In the genomic region with DNA sequence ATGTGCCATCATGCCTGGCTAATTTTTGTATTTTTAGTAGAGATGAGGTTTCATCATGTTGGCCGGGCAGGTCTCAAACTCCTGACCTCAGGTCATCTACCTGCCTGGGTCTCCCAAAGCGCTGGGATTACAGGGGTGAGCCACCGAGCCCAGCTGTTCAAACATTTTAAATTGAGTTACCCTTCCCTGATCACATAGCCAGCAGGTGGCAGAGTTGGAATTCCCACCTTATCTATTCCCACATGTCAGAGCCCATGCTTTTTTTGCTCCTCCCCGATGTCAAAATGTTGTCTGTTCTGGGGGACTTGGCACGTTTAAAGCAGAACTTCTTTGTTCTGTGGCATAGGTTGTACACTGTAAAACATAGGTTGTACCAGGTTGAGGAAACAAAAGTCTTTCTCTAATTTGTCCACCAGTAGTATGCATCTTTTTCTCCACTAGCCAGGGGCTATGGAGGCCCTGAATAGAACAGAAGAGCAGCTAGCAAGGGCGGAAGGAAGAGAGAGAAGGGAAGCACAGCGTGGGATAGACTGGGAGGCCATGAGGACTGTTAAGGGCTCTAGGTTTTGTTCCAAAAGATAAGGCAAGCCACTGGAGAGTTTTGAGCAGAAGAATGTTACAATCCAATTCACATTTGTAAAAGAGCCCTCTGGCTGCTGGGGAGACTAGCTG, we compare ENCODE assay signal across 14 cellular contexts. TPM values are rescaled to one million over a fixed set of nuclear protein-coding genes. Genes with fewer than 3 reads are reported as not detected.
A peak's percentile ranks its signal among the peaks of the same experiment; 100 is the strongest.
DNase-seq lines count a peak whose midpoint lies in the region; ATAC-seq, FAIRE-seq and TF ChIP-seq lines count a peak whose summit lies in the region.
"Had no signal": no experiment of that assay in that cellular context is flagged by ENCODE, and none has a peak within 500 bp of the region (broad histone marks: within the 10 kb centered on the region; RNA-seq: fewer than 3 reads in every experiment).

No MANE protein-coding gene starts in this region.

- H3K27me3 Mint-ChIP-seq in activated T-helper 17 cell treated with anti-CD3 and anti-CD28 coated beads, Interleukin-2, amount 50 U/mL, for 72 hours, result peaks cover 21% of the 10 kb centered on the region

- H3K27ac Mint-ChIP-seq in activated T-helper 17 cell treated with anti-CD3 and anti-CD28 coated beads, Interleukin-2, amount 50 U/mL, for 72 hours, result no peak overlapping the region
- H3K27ac Mint-ChIP-seq: activated naive CD4-positive, alpha-beta T cell treated with anti-CD3 and anti-CD28 coated beads, Interleukin-2, amount 50 U/mL, for 24 hours; CD8-positive, alpha-beta T cell had no signal

- H3K9ac ChIP-seq in mammary epithelial cell (ENCODE audit: insufficient read depth, low read length) (no peak overlapping the region), kidney (ENCODE audit: low read length in 2 of 2) (no peak overlapping the region)

- H3K4me1 ChIP-seq in mammary epithelial cell (ENCODE audit: insufficient read depth, low read length) (no peaks in the 10 kb centered on the region), kidney (ENCODE audit: control insufficient read depth in 1 of 2, insufficient read depth in 1 of 2, low read depth in 1 of 2, low read length in 2 of 2) (peaks cover 4 to 6% of the 10 kb centered on the region in 2 donors)

- H3K4me2 ChIP-seq in mammary epithelial cell (ENCODE audit: insufficient read depth, low read depth, low read length), result no peak overlapping the region

- no peaks in the 10 kb centered on the region for H3K4me1 Mint-ChIP-seq in activated T-helper 17 cell treated with anti-CD3 and anti-CD28 coated beads, Interleukin-2, amount 50 U/mL, for 72 hours
- H3K4me1 Mint-ChIP-seq: activated naive CD4-positive, alpha-beta T cell treated with anti-CD3 and anti-CD28 coated beads, Interleukin-2, amount 50 U/mL, for 24 hours; naive B cell had no signal

- dilution Hi-C loops in mammary epithelial cell (cut with HindIII; ENCODE audit: low sequenced_read_pairs), result no loop called here

- H3K9me3 Mint-ChIP-seq in activated T-helper 17 cell treated with anti-CD3 and anti-CD28 coated beads, Interleukin-2, amount 50 U/mL, for 72 hours, result peaks cover 5% of the 10 kb centered on the region
- H3K9me3 Mint-ChIP-seq: activated naive CD4-positive, alpha-beta T cell treated with anti-CD3 and anti-CD28 coated beads, Interleukin-2, amount 50 U/mL, for 24 hours had no signal

- peak; percentile 34 for TF ChIP-seq CTCF in BJ (IDR thresholded peaks at IDR 0.05; ENCODE audit: insufficient read depth, low read depth, low read length)
- peak; percentile 25 to 64 for TF ChIP-seq CTCF in mammary epithelial cell (conservative IDR thresholded peaks at IDR 0.05 in 1 of 2, IDR thresholded peaks at IDR 0.05 in 1 of 2; ENCODE audit: extremely low read depth in 1 of 2, insufficient read depth in 1 of 2, low read depth in 1 of 2, low read length in 2 of 2)
- TF ChIP-seq CTCF in kidney (IDR thresholded peaks at IDR 0.05; ENCODE audit: borderline replicate concordance, extremely low read depth, insufficient read depth), result peak; percentile 33

- no TSS peak for BruUV-seq in mammary epithelial cell (replicated peaks; lab: Mats Ljungman, UMichigan)

- no peak overlapping the region for H2AFZ ChIP-seq in mammary epithelial cell (ENCODE audit: low read depth, low read length)

- H3K36me3 Mint-ChIP-seq in activated T-helper 17 cell treated with anti-CD3 and anti-CD28 coated beads, Interleukin-2, amount 50 U/mL, for 72 hours (ENCODE audit: low read depth), result no peaks in the 10 kb centered on the region
- H3K36me3 Mint-ChIP-seq: CD8-positive, alpha-beta T cell had no signal

- no peak for FAIRE-seq in kidney (lab: Jason Lieb, UNC)
- FAIRE-seq: GM18507 had no signal

- no peak for DNase-seq in BJ (ENCODE audit: low read depth)
- DNase-seq in NCI-H1105 treated with DMSO at 0.1 percent for 48 hours (lab: John Stamatoyannopoulos, UW), result peak; percentile 39
- peak; percentile 34 for DNase-seq in mammary epithelial cell
- DNase-seq in kidney, result peak; percentile 2
- DNase-seq in NCI-H1436 treated with DMSO at 0.1 percent for 48 hours (lab: John Stamatoyannopoulos, UW), result no peak
- DNase-seq: CD8-positive, alpha-beta T cell; naive B cell; NCI-H69 had no signal

- H3K27me3 ChIP-seq in BJ (ENCODE audit: control insufficient read depth, insufficient read depth, low read length) (peaks cover 11% of the 10 kb centered on the region), mammary epithelial cell (ENCODE audit: insufficient read depth, low read length) (no peaks in the 10 kb centered on the region)

- ATAC-seq in GM18502 (IDR thresholded peaks at IDR 0.05; ENCODE audit: poor library complexity, unreplicated experiment), result no peak
- ATAC-seq in activated T-helper 17 cell treated with anti-CD3 and anti-CD28 coated beads, Interleukin-2, amount 50 U/mL, for 72 hours (replicated peaks), result no peak
- ATAC-seq in HG02763 (IDR thresholded peaks at IDR 0.05; ENCODE audit: unreplicated experiment), result no peak
- ATAC-seq: CD8-positive, alpha-beta T cell; esophagus mucosa had no signal

- POLR2A ChIA-PET in BJ (lab: Charles Lee), result no interaction called here

- intact Hi-C loops in mammary epithelial cell (cut with micrococcal nuclease) (loop anchor here (1.0 kb wide), 3 partner anchors 17 to 134 kb away; no protein-coding TSS in a partner anchor), kidney (cut with DNase I) (no loop called here)

- H4K20me1 ChIP-seq in mammary epithelial cell (ENCODE audit: insufficient read depth, low read length), result no peaks in the 10 kb centered on the region

- H3K36me3 ChIP-seq in BJ (ENCODE audit: control insufficient read depth, insufficient read depth, low read length) (no peaks in the 10 kb centered on the region), mammary epithelial cell (ENCODE audit: insufficient read depth, low read length) (no peaks in the 10 kb centered on the region), kidney (ENCODE audit: control insufficient read depth in 1 of 2, insufficient read depth in 2 of 2, low read length in 2 of 2) (no peaks in the 10 kb centered on the region)

- in situ Hi-C loops in mammary epithelial cell (cut with MboI; ENCODE audit: low sequenced_read_pairs in 2 of 2), result no loop called here

- no peak overlapping the region for H3K27ac ChIP-seq in mammary epithelial cell (ENCODE audit: insufficient read depth, low read depth, low read length)
- no peak overlapping the region for H3K27ac ChIP-seq in kidney (ENCODE audit: low read depth in 2 of 2, low read length in 2 of 2)

- CTCF ChIA-PET in BJ (lab: Yijun Ruan, JAX) (interaction anchor here (1.0 to 3.9 kb wide), 5 partner anchors 15 to 73 kb away, joined by 3 to 16 read pairs (median 4); no protein-coding TSS in a partner anchor), mammary epithelial cell (lab: Charles Lee; ENCODE audit: low non-redundant PET) (interaction anchor here (1.1 kb wide), 1 partner anchor 70 kb away, joined by 4 read pairs; no protein-coding TSS in a partner anchor)

- WGBS in mammary epithelial cell (ENCODE audit: low coverage, missing lambda C conversion rate), result 45% methylated on average over 7 of the region's 7 CpGs

- no peak overlapping the region for H3K4me3 Mint-ChIP-seq in activated T-helper 17 cell treated with anti-CD3 and anti-CD28 coated beads, Interleukin-2, amount 50 U/mL, for 72 hours
- H3K4me3 Mint-ChIP-seq: activated naive CD4-positive, alpha-beta T cell treated with anti-CD3 and anti-CD28 coated beads, Interleukin-2, amount 50 U/mL, for 24 hours; CD8-positive, alpha-beta T cell; naive B cell had no signal

- H3K9me3 ChIP-seq in mammary epithelial cell (replicated peaks; ENCODE audit: insufficient read depth, low read length) (peaks cover 7% of the 10 kb centered on the region), kidney (ENCODE audit: control insufficient read depth in 1 of 2, low read length in 2 of 2) (peaks cover 3 to 6% of the 10 kb centered on the region in 2 donors)

- no peaks in the 10 kb centered on the region for H3K79me2 ChIP-seq in mammary epithelial cell (ENCODE audit: insufficient read depth, low read length)

- H3K4me3 ChIP-seq in BJ (ENCODE audit: low read depth, low read length) (no peak overlapping the region), mammary epithelial cell (replicated peaks in 1 of 3; ENCODE audit: insufficient read depth in 1 of 3, low read depth in 2 of 3, low read length in 3 of 3) (no peak overlapping the region), kidney (ENCODE audit: low read length in 2 of 2) (no peak overlapping the region)

RNA-seq across cellular contexts. Expression of a gene that starts 7.3 kb away (rescaled TPM):
- polyA plus RNA-seq in BJ (2011; rRNA removed) (0.04 TPM in 2 replicates), mammary epithelial cell (not detected), kidney (ENCODE audit: insufficient read depth, low read depth, low replicate concordance) (1.2 TPM)
- not detected in 2 replicates for polyA minus RNA-seq in BJ (2011; rRNA and poly(A)+ RNA removed)
- total RNA-seq in mammary epithelial cell (not detected), kidney (2.3 TPM)
- not detected for polyA minus RNA-seq in mammary epithelial cell
- total RNA-seq in activated T-helper 17 cell treated with anti-CD3 and anti-CD28 coated beads, Interleukin-2, amount 50 U/mL, for 72 hours, result not detected
- total RNA-seq: CD8-positive, alpha-beta T cell had no signal

RNA-seq across cellular contexts. Expression of a gene that starts 35.0 kb away (rescaled TPM):
- polyA plus RNA-seq in BJ (2011; rRNA removed), result 0.69 and 1.1 TPM in 2 replicates
- polyA minus RNA-seq in BJ (2011; rRNA and poly(A)+ RNA removed), result 0.38 TPM in 1 of 2 replicates, not detected in the other
- not detected for total RNA-seq in mammary epithelial cell
- not detected for polyA plus RNA-seq in mammary epithelial cell
- not detected for polyA minus RNA-seq in mammary epithelial cell
- total RNA-seq in kidney, result 0.16 TPM
- 1.5 TPM for polyA plus RNA-seq in kidney (ENCODE audit: insufficient read depth, low read depth, low replicate concordance)
- total RNA-seq in activated T-helper 17 cell treated with anti-CD3 and anti-CD28 coated beads, Interleukin-2, amount 50 U/mL, for 72 hours, result not detected
- total RNA-seq: CD8-positive, alpha-beta T cell; esophagus mucosa had no signal

Comparison
In these comparisons a context has a peak if more than half of its experiments do, and no peak if none do; other contexts are left out.
1. DNase-seq: peak in NCI-H1105 treated with DMSO at 0.1 percent for 48 hours (single experiment), mammary epithelial cell (single experiment) and kidney (single experiment); none in BJ (single experiment) and NCI-H1436 treated with DMSO at 0.1 percent for 48 hours (single experiment).
2. Peak in every context shown above with its lines, with median percentiles within 50 percentile points of each other: CTCF ChIP-seq.